1 cellular context compared by ENCODE assay signal in the genomic region with DNA sequence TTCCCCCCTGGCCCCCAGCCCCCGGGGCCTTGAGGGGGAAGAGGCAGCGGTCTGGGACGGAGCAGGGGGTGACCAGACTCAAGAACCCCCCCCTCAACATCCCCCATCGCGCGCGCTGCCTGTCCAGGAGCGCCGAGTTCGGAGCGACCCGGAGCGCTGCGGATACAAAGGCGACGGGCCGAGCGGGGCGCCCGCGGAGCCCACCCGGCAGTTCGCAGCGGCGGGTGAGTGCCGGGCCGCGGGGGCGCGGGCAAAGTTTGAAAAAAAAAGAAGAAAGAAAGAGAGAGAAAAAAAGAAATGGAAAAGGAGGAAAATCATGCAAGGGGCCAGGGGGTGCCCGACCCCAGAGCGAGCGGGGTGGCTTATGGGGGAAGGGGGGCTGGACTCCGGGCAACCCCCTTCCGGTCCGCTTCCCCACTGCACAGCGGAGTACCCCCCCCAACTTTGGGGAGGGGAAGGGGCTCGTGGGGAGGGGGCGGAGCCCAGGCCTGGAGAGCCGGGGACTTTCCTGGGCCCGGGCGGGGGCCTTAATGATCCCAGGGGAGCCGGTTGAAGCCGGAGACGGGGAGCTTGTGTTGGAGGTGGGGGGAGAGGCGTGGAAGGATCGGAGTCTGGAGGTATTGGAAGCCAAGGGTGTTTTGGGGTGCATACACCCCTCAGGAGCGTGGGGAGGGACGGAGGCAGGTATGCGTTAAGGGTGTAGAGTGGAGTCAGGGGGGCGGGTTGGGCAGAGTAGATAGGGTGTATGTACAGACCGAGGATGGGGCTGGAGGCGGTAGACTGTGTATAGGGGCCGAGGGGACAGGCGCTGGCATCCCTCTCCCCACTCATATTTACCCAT.
TF ChIP-seq lines count a peak whose summit lies in the region.

No MANE protein-coding gene starts in this region.

TF ChIP-seq in HEK293, 187 proteins besides CTCF, POLR2A, EP300 and RAD21 (continued from another document):
- TF ChIP-seq, protein P1, sequence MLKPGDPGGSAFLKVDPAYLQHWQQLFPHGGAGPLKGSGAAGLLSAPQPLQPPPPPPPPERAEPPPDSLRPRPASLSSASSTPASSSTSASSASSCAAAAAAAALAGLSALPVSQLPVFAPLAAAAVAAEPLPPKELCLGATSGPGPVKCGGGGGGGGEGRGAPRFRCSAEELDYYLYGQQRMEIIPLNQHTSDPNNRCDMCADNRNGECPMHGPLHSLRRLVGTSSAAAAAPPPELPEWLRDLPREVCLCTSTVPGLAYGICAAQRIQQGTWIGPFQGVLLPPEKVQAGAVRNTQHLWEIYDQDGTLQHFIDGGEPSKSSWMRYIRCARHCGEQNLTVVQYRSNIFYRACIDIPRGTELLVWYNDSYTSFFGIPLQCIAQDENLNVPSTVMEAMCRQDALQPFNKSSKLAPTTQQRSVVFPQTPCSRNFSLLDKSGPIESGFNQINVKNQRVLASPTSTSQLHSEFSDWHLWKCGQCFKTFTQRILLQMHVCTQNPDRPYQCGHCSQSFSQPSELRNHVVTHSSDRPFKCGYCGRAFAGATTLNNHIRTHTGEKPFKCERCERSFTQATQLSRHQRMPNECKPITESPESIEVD (tag by site-specific recombination; IDR thresholded peaks at IDR 0.05): no peak
- TF ChIP-seq GLIS2 (tag by site-specific recombination; IDR thresholded peaks at IDR 0.05): peak; percentile 60
- TF ChIP-seq ZNF600 (tag by site-specific recombination; IDR thresholded peaks at IDR 0.05): peak; percentile 56; the same call in 1 of the 2 replicates
- no peak for TF ChIP-seq ZNF747 (tag by site-specific recombination; IDR thresholded peaks at IDR 0.05)
- no peak for TF ChIP-seq ZNF561 (tag by site-specific recombination; IDR thresholded peaks at IDR 0.05; ENCODE audit: borderline replicate concordance)
- 0 out of 2 replicates have a peak, but pooled peaks have one; percentile 63 for TF ChIP-seq ZNF76 (tag by site-specific recombination; IDR thresholded peaks at IDR 0.05; ENCODE audit: borderline replicate concordance, low read depth)
- no peak for TF ChIP-seq ZNF549 (tag by site-specific recombination; IDR thresholded peaks at IDR 0.05)
- TF ChIP-seq, protein P2, sequence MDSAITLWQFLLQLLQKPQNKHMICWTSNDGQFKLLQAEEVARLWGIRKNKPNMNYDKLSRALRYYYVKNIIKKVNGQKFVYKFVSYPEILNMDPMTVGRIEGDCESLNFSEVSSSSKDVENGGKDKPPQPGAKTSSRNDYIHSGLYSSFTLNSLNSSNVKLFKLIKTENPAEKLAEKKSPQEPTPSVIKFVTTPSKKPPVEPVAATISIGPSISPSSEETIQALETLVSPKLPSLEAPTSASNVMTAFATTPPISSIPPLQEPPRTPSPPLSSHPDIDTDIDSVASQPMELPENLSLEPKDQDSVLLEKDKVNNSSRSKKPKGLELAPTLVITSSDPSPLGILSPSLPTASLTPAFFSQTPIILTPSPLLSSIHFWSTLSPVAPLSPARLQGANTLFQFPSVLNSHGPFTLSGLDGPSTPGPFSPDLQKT (IDR thresholded peaks at IDR 0.05; ENCODE audit: borderline replicate concordance, low read depth, low read length): no peak
- TF ChIP-seq, protein P3, sequence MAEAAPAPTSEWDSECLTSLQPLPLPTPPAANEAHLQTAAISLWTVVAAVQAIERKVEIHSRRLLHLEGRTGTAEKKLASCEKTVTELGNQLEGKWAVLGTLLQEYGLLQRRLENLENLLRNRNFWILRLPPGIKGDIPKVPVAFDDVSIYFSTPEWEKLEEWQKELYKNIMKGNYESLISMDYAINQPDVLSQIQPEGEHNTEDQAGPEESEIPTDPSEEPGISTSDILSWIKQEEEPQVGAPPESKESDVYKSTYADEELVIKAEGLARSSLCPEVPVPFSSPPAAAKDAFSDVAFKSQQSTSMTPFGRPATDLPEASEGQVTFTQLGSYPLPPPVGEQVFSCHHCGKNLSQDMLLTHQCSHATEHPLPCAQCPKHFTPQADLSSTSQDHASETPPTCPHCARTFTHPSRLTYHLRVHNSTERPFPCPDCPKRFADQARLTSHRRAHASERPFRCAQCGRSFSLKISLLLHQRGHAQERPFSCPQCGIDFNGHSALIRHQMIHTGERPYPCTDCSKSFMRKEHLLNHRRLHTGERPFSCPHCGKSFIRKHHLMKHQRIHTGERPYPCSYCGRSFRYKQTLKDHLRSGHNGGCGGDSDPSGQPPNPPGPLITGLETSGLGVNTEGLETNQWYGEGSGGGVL (tag by site-specific recombination; IDR thresholded peaks at IDR 0.05): peak; percentile 75
- TF ChIP-seq ZNF37A (tag by site-specific recombination; IDR thresholded peaks at IDR 0.05): no peak
- TF ChIP-seq ZBTB17 (tag by site-specific recombination; IDR thresholded peaks at IDR 0.05): peak; percentile 90
- TF ChIP-seq, protein P4, sequence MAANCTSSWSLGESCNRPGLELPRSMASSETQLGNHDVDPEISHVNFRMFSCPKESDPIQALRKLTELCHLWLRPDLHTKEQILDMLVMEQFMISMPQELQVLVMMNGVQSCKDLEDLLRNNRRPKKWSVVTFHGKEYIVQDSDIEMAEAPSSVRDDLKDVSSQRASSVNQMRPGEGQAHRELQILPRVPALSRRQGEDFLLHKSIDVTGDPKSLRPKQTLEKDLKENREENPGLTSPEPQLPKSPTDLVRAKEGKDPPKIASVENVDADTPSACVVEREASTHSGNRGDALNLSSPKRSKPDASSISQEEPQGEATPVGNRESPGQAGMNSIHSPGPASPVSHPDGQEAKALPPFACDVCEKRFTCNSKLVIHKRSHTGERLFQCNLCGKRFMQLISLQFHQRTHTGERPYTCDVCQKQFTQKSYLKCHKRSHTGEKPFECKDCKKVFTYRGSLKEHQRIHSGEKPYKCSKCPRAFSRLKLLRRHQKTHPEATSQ (tag by site-specific recombination; IDR thresholded peaks at IDR 0.05): 0 out of 2 replicates have a peak, but pooled peaks have one; percentile 13
- TF ChIP-seq ZNF335 (tag by site-specific recombination; conservative IDR thresholded peaks at IDR 0.05): peak; percentile 85
- TF ChIP-seq SP2 (tag by site-specific recombination; IDR thresholded peaks at IDR 0.05): peak; percentile 13; the same call in 1 of the 2 replicates
- TF ChIP-seq, protein P5, sequence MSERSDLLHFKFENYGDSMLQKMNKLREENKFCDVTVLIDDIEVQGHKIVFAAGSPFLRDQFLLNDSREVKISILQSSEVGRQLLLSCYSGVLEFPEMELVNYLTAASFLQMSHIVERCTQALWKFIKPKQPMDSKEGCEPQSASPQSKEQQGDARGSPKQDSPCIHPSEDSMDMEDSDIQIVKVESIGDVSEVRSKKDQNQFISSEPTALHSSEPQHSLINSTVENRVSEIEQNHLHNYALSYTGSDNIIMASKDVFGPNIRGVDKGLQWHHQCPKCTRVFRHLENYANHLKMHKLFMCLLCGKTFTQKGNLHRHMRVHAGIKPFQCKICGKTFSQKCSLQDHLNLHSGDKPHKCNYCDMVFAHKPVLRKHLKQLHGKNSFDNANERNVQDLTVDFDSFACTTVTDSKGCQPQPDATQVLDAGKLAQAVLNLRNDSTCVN (tag by site-specific recombination; optimal IDR thresholded peaks at IDR 0.05): peak; percentile 37
- TF ChIP-seq, protein P6, sequence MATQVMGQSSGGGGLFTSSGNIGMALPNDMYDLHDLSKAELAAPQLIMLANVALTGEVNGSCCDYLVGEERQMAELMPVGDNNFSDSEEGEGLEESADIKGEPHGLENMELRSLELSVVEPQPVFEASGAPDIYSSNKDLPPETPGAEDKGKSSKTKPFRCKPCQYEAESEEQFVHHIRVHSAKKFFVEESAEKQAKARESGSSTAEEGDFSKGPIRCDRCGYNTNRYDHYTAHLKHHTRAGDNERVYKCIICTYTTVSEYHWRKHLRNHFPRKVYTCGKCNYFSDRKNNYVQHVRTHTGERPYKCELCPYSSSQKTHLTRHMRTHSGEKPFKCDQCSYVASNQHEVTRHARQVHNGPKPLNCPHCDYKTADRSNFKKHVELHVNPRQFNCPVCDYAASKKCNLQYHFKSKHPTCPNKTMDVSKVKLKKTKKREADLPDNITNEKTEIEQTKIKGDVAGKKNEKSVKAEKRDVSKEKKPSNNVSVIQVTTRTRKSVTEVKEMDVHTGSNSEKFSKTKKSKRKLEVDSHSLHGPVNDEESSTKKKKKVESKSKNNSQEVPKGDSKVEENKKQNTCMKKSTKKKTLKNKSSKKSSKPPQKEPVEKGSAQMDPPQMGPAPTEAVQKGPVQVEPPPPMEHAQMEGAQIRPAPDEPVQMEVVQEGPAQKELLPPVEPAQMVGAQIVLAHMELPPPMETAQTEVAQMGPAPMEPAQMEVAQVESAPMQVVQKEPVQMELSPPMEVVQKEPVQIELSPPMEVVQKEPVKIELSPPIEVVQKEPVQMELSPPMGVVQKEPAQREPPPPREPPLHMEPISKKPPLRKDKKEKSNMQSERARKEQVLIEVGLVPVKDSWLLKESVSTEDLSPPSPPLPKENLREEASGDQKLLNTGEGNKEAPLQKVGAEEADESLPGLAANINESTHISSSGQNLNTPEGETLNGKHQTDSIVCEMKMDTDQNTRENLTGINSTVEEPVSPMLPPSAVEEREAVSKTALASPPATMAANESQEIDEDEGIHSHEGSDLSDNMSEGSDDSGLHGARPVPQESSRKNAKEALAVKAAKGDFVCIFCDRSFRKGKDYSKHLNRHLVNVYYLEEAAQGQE (tag by site-specific recombination; IDR thresholded peaks at IDR 0.05): peak; percentile 12; the same call in 1 of the 2 replicates
